ENCODE assay signal across 11 cellular contexts in the genomic region with DNA sequence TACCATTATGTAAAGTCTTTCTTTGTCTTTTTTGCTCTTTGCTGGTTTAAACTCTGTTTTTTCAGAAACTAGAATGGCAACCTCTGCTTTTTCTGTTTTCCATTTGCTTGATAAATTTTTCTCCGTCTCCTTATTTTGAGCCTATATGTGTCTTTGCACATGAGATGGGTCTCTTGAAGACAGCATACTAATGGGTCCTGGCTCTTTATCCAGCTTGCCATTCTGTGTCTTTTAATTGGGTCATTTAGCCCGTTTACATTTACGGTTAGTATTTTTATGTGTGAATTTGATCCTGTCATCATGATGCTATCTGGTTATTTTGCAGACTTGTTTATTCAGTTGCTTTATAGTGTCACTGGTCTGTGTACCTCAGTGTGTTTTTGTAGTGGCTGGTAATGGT.
"Had no signal": no experiment of that assay in that cellular context is flagged by ENCODE, and none has a peak within 500 bp of the region (broad histone marks: within the 10 kb centered on the region; RNA-seq: fewer than 3 reads in every experiment).

No MANE protein-coding gene starts in this region.

- ATAC-seq: GM23338, HCT116 had no signal

- H3K27ac ChIP-seq: GM23248 had no signal

- H3K4me3 ChIP-seq: GM23248, GM23338, HAP-1 had no signal

- H3K36me3 ChIP-seq: HAP-1 had no signal

- H3K4me1 ChIP-seq: HAP-1 had no signal

- FAIRE-seq: H1, H54 had no signal

- H3K9me3 ChIP-seq: HAP-1 had no signal

- DNase-seq: GM23248, GOT3, H7, H9, HCEC 1CT, HFFc6 had no signal
